ENCODE assay signal across 15 cellular contexts in genomic region chr18:12048010-12048826, GRCh38. TPM values are rescaled to one million over a fixed set of nuclear protein-coding genes. Genes with fewer than 3 reads are reported as not detected.
DNase-seq lines count a peak whose midpoint lies in the region; ATAC-seq, FAIRE-seq and TF ChIP-seq lines count a peak whose summit lies in the region.
"Had no signal": no experiment of that assay in that cellular context is flagged by ENCODE, and none has a peak within 500 bp of the region (broad histone marks: within the 10 kb centered on the region; RNA-seq: fewer than 3 reads in every experiment).

No MANE protein-coding gene starts in this region.

- no peak overlapping the region for H3K27ac Mint-ChIP-seq in endodermal cell
- H3K27ac Mint-ChIP-seq: activated naive CD8-positive, alpha-beta T cell had no signal

- no peaks in the 10 kb centered on the region for H3K79me2 ChIP-seq in OCI-LY7 (ENCODE audit: insufficient read depth, low read depth, low read length)

- H3K9me3 ChIP-seq in OCI-LY7 (ENCODE audit: low read length) (no peaks in the 10 kb centered on the region), endodermal cell (ENCODE audit: control insufficient read depth, low read length) (no peaks in the 10 kb centered on the region)
- H3K9me3 ChIP-seq: tibial nerve had no signal

- ATAC-seq in sciatic nerve (peak; percentile 13), HG03175 (IDR thresholded peaks at IDR 0.05; ENCODE audit: unreplicated experiment) (no peak)

- H3K4me3 ChIP-seq in OCI-LY7 (ENCODE audit: low read depth, low read length, poor library complexity, severe bottlenecking) = no peak overlapping the region
- no peak overlapping the region for H3K4me3 ChIP-seq in endodermal cell (ENCODE audit: low read length)
- H3K4me3 ChIP-seq: tibial nerve had no signal

- no TSS peak for BruUV-seq in OCI-LY7 (replicated peaks; lab: Mats Ljungman, UMichigan)

- peak overlapping the region; percentile 53; the same call in 1 of the 2 replicates for H2AFZ ChIP-seq in OCI-LY7 (ENCODE audit: low read length)

- no peaks in the 10 kb centered on the region for H3K36me3 Mint-ChIP-seq in endodermal cell (ENCODE audit: low read depth)
- H3K36me3 Mint-ChIP-seq: activated naive CD8-positive, alpha-beta T cell; CD4-positive, alpha-beta memory T cell had no signal

- H3K4me1 Mint-ChIP-seq in endodermal cell = no peaks in the 10 kb centered on the region
- H3K4me1 Mint-ChIP-seq: CD4-positive, alpha-beta memory T cell had no signal

- no peaks in the 10 kb centered on the region for H3K9me2 ChIP-seq in OCI-LY7 (ENCODE audit: insufficient read depth, low read length)

- no peaks in the 10 kb centered on the region for H3K27me3 ChIP-seq in endodermal cell (ENCODE audit: control insufficient read depth, insufficient read depth, low read length, poor library complexity, severe bottlenecking)
- H3K27me3 ChIP-seq: tibial nerve had no signal

- H3K27ac ChIP-seq in OCI-LY7 (ENCODE audit: low read depth, low read length, poor library complexity, severe bottlenecking) (no peak overlapping the region), endodermal cell (ENCODE audit: low read depth, low read length) (no peak overlapping the region)
- H3K27ac ChIP-seq: tibial nerve had no signal

- CTCF ChIA-PET in OCI-LY7 (lab: Charles Lee; ENCODE audit: unreplicated experiment) = interaction anchor here (0.7 to 0.9 kb wide), 2 partner anchors 15 to 17 kb away, joined by 3 read pairs; no protein-coding TSS in a partner anchor

- H3K27me3 Mint-ChIP-seq in endodermal cell (ENCODE audit: insufficient read depth) = peaks cover 3% of the 10 kb centered on the region

- peaks cover 48% of the 10 kb centered on the region for H3K4me1 ChIP-seq in OCI-LY7 (ENCODE audit: insufficient read depth, low read length, poor library complexity, severe bottlenecking)
- H3K4me1 ChIP-seq in endodermal cell (ENCODE audit: control insufficient read depth, insufficient read depth, low read length) = no peaks in the 10 kb centered on the region
- H3K4me1 ChIP-seq: tibial nerve had no signal

- 91 to 97% methylated on average over 6 to 20 of the region's 20 CpGs for WGBS in endodermal cell (ENCODE audit: insufficient coverage in 1 of 2, insufficient read length in 1 of 2), 2 experiments

- no peak for TF ChIP-seq POLR2A in H54 (IDR thresholded peaks at IDR 0.05; ENCODE audit: low read depth, low read length)

- no peak overlapping the region for H3K4me3 Mint-ChIP-seq in endodermal cell
- H3K4me3 Mint-ChIP-seq: activated naive CD8-positive, alpha-beta T cell; CD4-positive, alpha-beta memory T cell had no signal

- FAIRE-seq in H54 (lab: Jason Lieb, UNC) = no peak
- FAIRE-seq: kidney had no signal

- H3K36me3 ChIP-seq in OCI-LY7 (ENCODE audit: insufficient read depth, low read length) = no peaks in the 10 kb centered on the region
- no peaks in the 10 kb centered on the region for H3K36me3 ChIP-seq in endodermal cell (ENCODE audit: control insufficient read depth, insufficient read depth, low read length)
- H3K36me3 ChIP-seq: tibial nerve had no signal

- POLR2A ChIA-PET in OCI-LY7 (lab: Charles Lee) = interaction anchor here (1.0 kb wide), 1 partner anchor 198 kb away, joined by 3 read pairs; no protein-coding TSS in a partner anchor

- H4K20me1 ChIP-seq in OCI-LY7 (ENCODE audit: insufficient read depth, low read length) = no peaks in the 10 kb centered on the region

- H3K9me3 Mint-ChIP-seq in endodermal cell = no peaks in the 10 kb centered on the region
- H3K9me3 Mint-ChIP-seq: CD4-positive, alpha-beta memory T cell had no signal

- intact Hi-C loops in OCI-LY7 (cut with micrococcal nuclease; ENCODE audit: unreplicated experiment) (no loop called here), sciatic nerve (cut with DNase I) (no loop called here)

- DNase-seq in H54 (ENCODE audit: insufficient read length, low spot score) (peak; percentile 40), OCI-LY7 (ENCODE audit: low spot score) (no peak), endodermal cell (peak; percentile 78), sciatic nerve (ENCODE audit: low spot score) (no peak), kidney glomerular epithelial cell (lab: John Stamatoyannopoulos, UW) (no peak), mesenteric fat pad (ENCODE audit: low spot score) (no peak)
- DNase-seq: CD4-positive, alpha-beta memory T cell; cerebellar nuclear complex; kidney; NCI-H1417 treated with DMSO at 0.1 percent for 48 hours; SW 1271 had no signal

- no peak overlapping the region for H3K9ac ChIP-seq in endodermal cell (ENCODE audit: extremely low read depth, low read length, poor library complexity, severe bottlenecking)

- no peak overlapping the region for H3K4me2 ChIP-seq in OCI-LY7 (ENCODE audit: low read length)

- TF ChIP-seq CTCF in OCI-LY7 (conservative IDR thresholded peaks at IDR 0.05; ENCODE audit: low read length) = no peak
- TF ChIP-seq CTCF in endodermal cell (conservative IDR thresholded peaks at IDR 0.05) = peak; percentile 39

RNA-seq across cellular contexts. Expression of gene ANKRD62, which starts 45.4 kb away (rescaled TPM):
- total RNA-seq in OCI-LY7 (2014; rRNA removed; shearing (Covaris generic)) = 4.1 and 5.4 TPM in 2 replicates
- total RNA-seq in OCI-LY7 (2022) = 7.1 and 7.3 TPM in 2 replicates
- not detected for total RNA-seq in endodermal cell
- polyA plus RNA-seq in endodermal cell (2013, experiment 1 of 2) = not detected
- polyA plus RNA-seq in endodermal cell (2013, experiment 2 of 2) = not detected
- total RNA-seq in sciatic nerve = not detected
- total RNA-seq in mesenteric fat pad = not detected
- total RNA-seq: CD4-positive, alpha-beta memory T cell; kidney; pulmonary artery endothelial cell; tibial nerve had no signal
- polyA plus RNA-seq: CD4-positive, alpha-beta memory T cell had no signal

Comparison
In these comparisons a context has a peak if more than half of its experiments do, and no peak if none do; other contexts are left out.
1. DNase-seq: peak in H54 (single experiment) and endodermal cell (single experiment); none in OCI-LY7 (single experiment), sciatic nerve (single experiment), kidney glomerular epithelial cell (single experiment) and mesenteric fat pad (single experiment).